ENCODE assay signal across 1 cellular context in genomic region chr11:114167355-114168085, GRCh38.
TF ChIP-seq lines count a peak whose summit lies in the region.

No MANE protein-coding gene starts in this region.

TF ChIP-seq in GM23338, 12 proteins besides CTCF, POLR2A, EP300 and RAD21 (continued from another document):
- TF ChIP-seq REST (IDR thresholded peaks at IDR 0.05; ENCODE audit: unreplicated experiment) (no peak), NANOG (IDR thresholded peaks at IDR 0.05; ENCODE audit: borderline replicate concordance) (no peak), CREB1 (CRISPR knock-in tag; IDR thresholded peaks at IDR 0.05; ENCODE audit: low read depth) (no peak), ZNF114 (CRISPR knock-in tag; IDR thresholded peaks at IDR 0.05) (no peak), STAT1 (IDR thresholded peaks at IDR 0.05; ENCODE audit: unreplicated experiment) (no peak), ZNF331 (CRISPR knock-in tag; IDR thresholded peaks at IDR 0.05; ENCODE audit: low read depth) (no peak), EZH2 (IDR thresholded peaks at IDR 0.05; ENCODE audit: low read depth, unreplicated experiment) (no peak), POLR2AphosphoS5 (IDR thresholded peaks at IDR 0.05; ENCODE audit: low read depth) (no peak)
